31 cellular contexts compared by ENCODE assay signal in the genomic region with DNA sequence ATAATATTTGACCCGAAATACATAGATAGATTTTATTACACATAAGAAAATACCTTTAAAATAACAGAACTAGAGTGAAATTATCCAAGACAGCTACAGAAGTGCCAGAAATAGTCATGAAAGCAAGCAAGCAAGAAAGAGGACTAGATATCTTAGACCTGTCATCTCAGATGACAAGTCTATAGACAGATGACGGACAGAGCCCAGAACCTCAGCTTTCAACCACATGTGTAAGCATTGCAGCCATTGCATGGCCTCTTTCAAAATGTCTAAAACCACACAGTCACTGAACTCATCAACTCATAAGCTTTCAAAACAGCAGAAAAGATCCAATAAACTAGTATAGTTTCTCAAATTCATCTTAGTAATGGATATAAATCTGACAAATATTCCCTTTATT.
"Had no signal": no experiment of that assay in that cellular context is flagged by ENCODE, and none has a peak within 500 bp of the region (broad histone marks: within the 10 kb centered on the region; RNA-seq: fewer than 3 reads in every experiment).

No MANE protein-coding gene starts in this region.

- DNase-seq: activated CD4-positive, alpha-beta memory T cell treated with anti-CD3 and anti-CD28 coated beads, Interleukin-2, amount 10 ng/mL, durations not matched to agents 7 days and 5 days; activated CD4-positive, alpha-beta T cell treated with anti-CD3 and anti-CD28 coated beads for 1 hour; activated CD4-positive, alpha-beta T cell treated with anti-CD3 and anti-CD28 coated beads for 36 hours; activated CD4-positive, alpha-beta T cell treated with anti-CD3 and anti-CD28 coated beads for 48 hours; activated CD4-positive, alpha-beta T cell treated with anti-CD3 and anti-CD28 coated beads, Interleukin-2, amount 10 ng/mL, durations not matched to agents 7 days and 5 days; activated CD4-positive, alpha-beta T cell treated with anti-CD3 and anti-CD28 coated beads, Interleukin-2, amount 50 U/mL, for 48 hours; activated CD4-positive, CD25-positive, alpha-beta regulatory T cell; activated CD8-positive, alpha-beta memory T cell treated with anti-CD3 and anti-CD28 coated beads for 24 hours; activated CD8-positive, alpha-beta memory T cell treated with anti-CD3 and anti-CD28 coated beads, Interleukin-2, amount 10 ng/mL, durations not matched to agents 7 days and 5 days; activated CD8-positive, alpha-beta memory T cell treated with anti-CD3 and anti-CD28 coated beads, Interleukin-2, amount 50 U/mL, for 48 hours; activated CD8-positive, alpha-beta T cell treated with anti-CD3 and anti-CD28 coated beads, Interleukin-2, amount 10 ng/mL, durations not matched to agents 7 days and 5 days; activated effector memory CD4-positive, alpha-beta T cell treated with Interleukin-2 at 50 U/mL for 16 hours; activated gamma-delta T cell; activated naive CD4-positive, alpha-beta T cell treated with anti-CD3 and anti-CD28 coated beads, Interleukin-2, amount 10 ng/mL, durations not matched to agents 7 days and 5 days; activated naive CD4-positive, alpha-beta T cell treated with Interleukin-2 at 50 U/mL for 16 hours; activated naive CD8-positive, alpha-beta T cell treated with anti-CD3 and anti-CD28 coated beads, Interleukin-2, amount 10 ng/mL, durations not matched to agents 7 days and 5 days; activated naive CD8-positive, alpha-beta T cell treated with anti-CD3 and anti-CD28 coated beads, Interleukin-2, amount 50 U/mL, for 24 hours; activated T-cell treated with anti-CD3 and anti-CD28 coated beads, Interleukin-2, amount 50 U/mL, for 24 hours; activated T-cell treated with anti-CD3 and anti-CD28 coated beads, Interleukin-2, amount 50 U/mL, for 48 hours; amygdala; anterior cingulate cortex; caudate nucleus; cerebellar nuclear complex; T-helper 2 cell; T-helper 9 cell; WERI-Rb-1 had no signal

- ATAC-seq: activated CD4-positive, alpha-beta T cell treated with anti-CD3 and anti-CD28 coated beads for 36 hours; activated CD4-positive, CD25-positive, alpha-beta regulatory T cell treated with anti-CD3 and anti-CD28 coated beads, Interleukin-2, amount 50 U/mL, for 24 hours; activated CD8-positive, alpha-beta memory T cell treated with anti-CD3 and anti-CD28 coated beads, Interleukin-2, amount 10 ng/mL, durations not matched to agents 7 days and 5 days; activated CD8-positive, alpha-beta T cell treated with anti-CD3 and anti-CD28 coated beads, Interleukin-2, amount 10 ng/mL, durations not matched to agents 7 days and 5 days; activated naive CD8-positive, alpha-beta T cell treated with anti-CD3 and anti-CD28 coated beads, Interleukin-2, amount 50 U/mL, for 24 hours; WTC11 had no signal

- H3K27me3 ChIP-seq: ascending aorta, cardiac muscle cell had no signal

- H3K9me3 ChIP-seq: ascending aorta had no signal

- FAIRE-seq: bronchial epithelial cell had no signal

- H3K27ac ChIP-seq: ascending aorta, cardiac muscle cell, WERI-Rb-1 had no signal

- H3K36me3 ChIP-seq: ascending aorta, cardiac muscle cell, WERI-Rb-1 had no signal

- H3K4me1 ChIP-seq: ascending aorta had no signal

- H3K4me3 ChIP-seq: ascending aorta, cardiac muscle cell had no signal
